Comparison of ENCODE assay signal across 22 cellular contexts in the genomic region with DNA sequence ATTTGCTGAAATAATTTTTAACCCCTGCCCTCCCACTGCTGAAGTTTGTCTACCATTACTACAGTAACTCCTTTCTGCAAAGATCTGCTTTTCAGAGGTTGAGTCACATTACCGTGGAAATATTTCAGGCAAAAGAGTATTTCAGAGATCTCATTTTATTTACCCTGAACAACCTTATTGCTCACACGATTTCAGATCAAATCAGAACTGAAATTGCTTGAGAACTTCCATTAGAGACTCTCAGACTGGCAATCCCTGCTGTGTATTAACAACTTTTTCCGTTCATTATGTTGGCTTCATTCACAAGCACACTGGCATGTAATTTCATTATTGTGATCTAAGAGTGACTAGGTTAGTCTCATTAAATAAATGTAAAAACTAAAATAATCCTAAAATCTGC. TPM values are rescaled to one million over a fixed set of nuclear protein-coding genes. Genes with fewer than 3 reads are reported as not detected.
"Had no signal": no experiment of that assay in that cellular context is flagged by ENCODE, and none has a peak within 500 bp of the region (broad histone marks: within the 10 kb centered on the region; RNA-seq: fewer than 3 reads in every experiment).

No MANE protein-coding gene starts in this region.

- H3K27me3 ChIP-seq: brain microvascular endothelial cell, hepatocyte, upper lobe of left lung had no signal

- H3K27ac Mint-ChIP-seq: activated B cell treated with CpG ODN at 0.5 μM for 24 hours; activated CD4-positive, alpha-beta T cell treated with anti-CD3 and anti-CD28 coated beads, Interleukin-2, amount 10 ng/mL, durations not matched to agents 7 days and 5 days; activated T-helper 2 cell treated with anti-CD3 and anti-CD28 coated beads, Interferon-gamma antibody, Interleukin-2, Interleukin-4, amounts not matched to agents 10 μg/mL and 5 μg/mL and 100 μg/mL, durations not matched to agents 14 hours and 24 hours and 36 hours; effector memory CD8-positive, alpha-beta T cell; mesothelial cell of epicardium; naive thymus-derived CD8-positive, alpha-beta T cell; stimulated activated naive B cell treated with anti-CD40 and anti-IgM and Interleukin-4, amounts not matched to agents 10 μg/mL and 1 μg/mL and 100 μg/mL, for 72 hours; T-helper 1 cell treated with Interleukin-12 subunit alpha and Interleukin-12 subunit beta and Interleukin-4 antibody, amounts not matched to agents 30 μg/mL and 1 μg/mL, for 36 hours had no signal

- DNase-seq: activated B cell treated with CpG ODN at 0.5 μM for 24 hours; activated CD4-positive, alpha-beta T cell treated with anti-CD3 and anti-CD28 coated beads, Interleukin-2, amount 10 ng/mL, durations not matched to agents 7 days and 5 days; activated CD8-positive, alpha-beta memory T cell treated with anti-CD3 and anti-CD28 coated beads, Interleukin-2, amount 50 U/mL, for 48 hours; activated naive CD4-positive, alpha-beta T cell; aorta; brain microvascular endothelial cell; caudate nucleus; effector memory CD8-positive, alpha-beta T cell; glutamatergic neuron; left ventricle myocardium inferior; naive thymus-derived CD8-positive, alpha-beta T cell; sigmoid colon; stimulated activated CD4-positive, alpha-beta T cell treated with anti-CD3 and anti-CD28 coated beads, Interleukin-15, amount 100 ng/mL, for 24 hours; stimulated activated naive B cell treated with anti-CD40 and anti-IgM and Interleukin-4, amounts not matched to agents 10 μg/mL and 1 μg/mL and 100 μg/mL, for 72 hours; T1000; upper lobe of left lung had no signal

- H3K9me3 ChIP-seq: esophagus muscularis mucosa, left ventricle myocardium inferior, sigmoid colon, upper lobe of left lung had no signal

- H3K36me3 Mint-ChIP-seq: mesothelial cell of epicardium; naive thymus-derived CD8-positive, alpha-beta T cell; stimulated activated naive B cell treated with anti-CD40 and anti-IgM and Interleukin-4, amounts not matched to agents 10 μg/mL and 1 μg/mL and 100 μg/mL, for 72 hours had no signal

- H3K9me3 Mint-ChIP-seq: activated B cell treated with CpG ODN at 0.5 μM for 24 hours; activated CD4-positive, alpha-beta T cell treated with anti-CD3 and anti-CD28 coated beads, Interleukin-2, amount 10 ng/mL, durations not matched to agents 7 days and 5 days; activated T-helper 2 cell treated with anti-CD3 and anti-CD28 coated beads, Interferon-gamma antibody, Interleukin-2, Interleukin-4, amounts not matched to agents 10 μg/mL and 5 μg/mL and 100 μg/mL, durations not matched to agents 14 hours and 24 hours and 36 hours; effector memory CD8-positive, alpha-beta T cell; mesothelial cell of epicardium; naive thymus-derived CD8-positive, alpha-beta T cell; stimulated activated naive B cell treated with anti-CD40 and anti-IgM and Interleukin-4, amounts not matched to agents 10 μg/mL and 1 μg/mL and 100 μg/mL, for 72 hours; T-helper 1 cell treated with Interleukin-12 subunit alpha and Interleukin-12 subunit beta and Interleukin-4 antibody, amounts not matched to agents 30 μg/mL and 1 μg/mL, for 36 hours had no signal

- H3K4me3 ChIP-seq: esophagus muscularis mucosa, hepatocyte, left ventricle myocardium inferior, sigmoid colon, smooth muscle cell, upper lobe of left lung had no signal

- H3K4me1 ChIP-seq: left ventricle myocardium inferior had no signal

- H3K27ac ChIP-seq: brain microvascular endothelial cell, esophagus muscularis mucosa, hepatocyte, left ventricle myocardium inferior, sigmoid colon, upper lobe of left lung had no signal

- H3K4me3 Mint-ChIP-seq: activated B cell treated with CpG ODN at 0.5 μM for 24 hours; activated CD4-positive, alpha-beta T cell treated with anti-CD3 and anti-CD28 coated beads, Interleukin-2, amount 10 ng/mL, durations not matched to agents 7 days and 5 days; effector memory CD8-positive, alpha-beta T cell; mesothelial cell of epicardium; naive thymus-derived CD8-positive, alpha-beta T cell; stimulated activated naive B cell treated with anti-CD40 and anti-IgM and Interleukin-4, amounts not matched to agents 10 μg/mL and 1 μg/mL and 100 μg/mL, for 72 hours; T-helper 1 cell treated with Interleukin-12 subunit alpha and Interleukin-12 subunit beta and Interleukin-4 antibody, amounts not matched to agents 30 μg/mL and 1 μg/mL, for 36 hours had no signal

- H3K4me1 Mint-ChIP-seq: activated CD4-positive, alpha-beta T cell treated with anti-CD3 and anti-CD28 coated beads, Interleukin-2, amount 10 ng/mL, durations not matched to agents 7 days and 5 days had no signal

- ATAC-seq: effector memory CD8-positive, alpha-beta T cell; naive thymus-derived CD8-positive, alpha-beta T cell; stimulated activated naive B cell treated with anti-CD40 and anti-IgM and Interleukin-4, amounts not matched to agents 10 μg/mL and 1 μg/mL and 100 μg/mL, for 72 hours had no signal

- H3K36me3 ChIP-seq: brain microvascular endothelial cell, esophagus muscularis mucosa, left ventricle myocardium inferior, sigmoid colon, upper lobe of left lung had no signal

RNA-seq across cellular contexts. Expression of a gene that starts 21.9 kb away (rescaled TPM):
- total RNA-seq: activated CD4-positive, alpha-beta T cell treated with anti-CD3 and anti-CD28 coated beads, Interleukin-2, amount 10 ng/mL, durations not matched to agents 7 days and 5 days; activated T-helper 2 cell treated with anti-CD3 and anti-CD28 coated beads, Interferon-gamma antibody, Interleukin-2, Interleukin-4, amounts not matched to agents 10 μg/mL and 5 μg/mL and 100 μg/mL, durations not matched to agents 14 hours and 24 hours and 36 hours had no signal
